8 cellular contexts compared by ENCODE assay signal in genomic region chr11:59144096-59144495, GRCh38. TPM values are rescaled to one million over a fixed set of nuclear protein-coding genes. Genes with fewer than 3 reads are reported as not detected.
DNase-seq lines count a peak whose midpoint lies in the region; ATAC-seq and TF ChIP-seq lines count a peak whose summit lies in the region.

No MANE protein-coding gene starts in this region.

- H3K27ac Mint-ChIP-seq in memory B cell, result peak overlapping the region; percentile 97

- no peak for ATAC-seq in right cardiac atrium
- ATAC-seq in left cardiac atrium, result no peak
- no peak for ATAC-seq in memory B cell (ENCODE audit: low read depth)
- ATAC-seq in aorta (ENCODE audit: low FRiP score), result no peak
- no peak for ATAC-seq in HG02798 (IDR thresholded peaks at IDR 0.05; ENCODE audit: poor library complexity, unreplicated experiment)

- in situ Hi-C loops in astrocyte of the cerebellum (cut with HindIII; ENCODE audit: low sequenced_read_pairs), result no loop called here

- H3K27me3 ChIP-seq in right cardiac atrium (ENCODE audit: control insufficient read depth, insufficient read depth) (no peaks in the 10 kb centered on the region), aorta (ENCODE audit: control insufficient read depth in 1 of 2, insufficient read depth in 2 of 2, low read length in 1 of 2) (no peaks in the 10 kb centered on the region)

- H3K9me3 ChIP-seq in right cardiac atrium (ENCODE audit: control insufficient read depth, low read length), result no peaks in the 10 kb centered on the region
- H3K9me3 ChIP-seq in aorta (ENCODE audit: control insufficient read depth, low read length), result no peaks in the 10 kb centered on the region

- H3K36me3 ChIP-seq in aorta (ENCODE audit: control insufficient read depth in 1 of 2, insufficient read depth in 2 of 2, low read length in 1 of 2), result no peaks in the 10 kb centered on the region

- H3K27me3 Mint-ChIP-seq in memory B cell, result no peaks in the 10 kb centered on the region

- H3K4me3 ChIP-seq in right cardiac atrium (ENCODE audit: low read length) (peak overlapping the region; percentile 16), astrocyte of the cerebellum (ENCODE audit: low read depth, low read length) (peak overlapping the region; percentile 47), aorta (ENCODE audit: low read length in 2 of 2) (peak overlapping the region; percentile 53 to 91)

- H3K27ac ChIP-seq in right cardiac atrium (ENCODE audit: low read length) (peak overlapping the region; percentile 59), aorta (ENCODE audit: low read depth in 1 of 2, low read length in 2 of 2) (peak overlapping the region; percentile 73 to 75)

- no peak for DNase-seq in right cardiac atrium
- no peak for DNase-seq in left cardiac atrium
- DNase-seq in astrocyte of the cerebellum (ENCODE audit: low read depth), result no peak
- DNase-seq in memory B cell (ENCODE audit: low spot score in 2 of 2), result no peak
- no peak for DNase-seq in aorta
- no peak for DNase-seq in NCI-H146 (lab: John Stamatoyannopoulos, UW)
- DNase-seq in activated CD4-positive, alpha-beta T cell treated with anti-CD3 and anti-CD28 coated beads for 1 hour, result no peak

- H3K4me3 Mint-ChIP-seq in memory B cell, result peak overlapping the region; percentile 99

- no peaks in the 10 kb centered on the region for H3K9me3 Mint-ChIP-seq in memory B cell

- WGBS in right cardiac atrium, result 80% methylated on average over 1 of the region's 1 CpG
- WGBS in aorta, 2 donors, result 70 to 71% methylated on average over 1 of the region's 1 CpG

- TF ChIP-seq CTCF in astrocyte of the cerebellum (IDR thresholded peaks at IDR 0.05; ENCODE audit: low read depth, low read length, missing control alignments), result no peak

- H3K4me1 Mint-ChIP-seq in memory B cell, result peaks cover 63% of the 10 kb centered on the region

- H3K4me1 ChIP-seq in right cardiac atrium (ENCODE audit: control insufficient read depth, insufficient read depth, low read length) (no peaks in the 10 kb centered on the region), aorta (ENCODE audit: control insufficient read depth in 1 of 2, insufficient read depth in 2 of 2, low read length in 2 of 2) (no peaks in the 10 kb centered on the region)

- intact Hi-C loops in right cardiac atrium (cut with DNase I), result no loop called here
- intact Hi-C loops in left cardiac atrium (cut with DNase I), result loop anchor here in 1 of 2 donors (10.0 kb wide), 1 partner anchor 559 kb away; no protein-coding TSS in a partner anchor
- intact Hi-C loops in aorta (cut with DNase I), result loop anchor here in 1 of 2 donors (10.0 kb wide), 1 partner anchor 569 kb away; the partner anchor contains the start of genes LPXN and ZFP91

- H3K36me3 Mint-ChIP-seq in memory B cell, result no peaks in the 10 kb centered on the region

RNA-seq across cellular contexts. Expression of gene FAM111A, which starts 1.4 kb away (rescaled TPM):
- total RNA-seq in right cardiac atrium (10 to 100 TPM in 3 of 4 donors, 1 to 10 TPM in 1; 9.1 to 12.2 (median 10.5) TPM), left cardiac atrium (10 to 100 TPM in 1 of 2 donors, 1 to 10 TPM in 1; 7.8 to 14.6 TPM), aorta (10 to 100 TPM; 19.0 to 49.0 TPM)
- polyA plus RNA-seq in right cardiac atrium (7.0 TPM), aorta (10 to 100 TPM in 1 of 2 donors, 1 to 10 TPM in 1; 5.8 to 29.6 TPM)

RNA-seq across cellular contexts. Expression of gene DTX4, which starts 27.8 kb away (rescaled TPM):
- total RNA-seq in right cardiac atrium (1 to 10 TPM; 1.6 to 3.4 (median 1.7) TPM), left cardiac atrium (1 to 10 TPM; 3.6 to 5.0 TPM), aorta (1 to 10 TPM; 2.6 to 7.1 TPM)
- polyA plus RNA-seq in right cardiac atrium (0.70 TPM), aorta (10 to 100 TPM in 1 of 2 donors, 1 to 10 TPM in 1; 4.0 to 10.0 TPM)

RNA-seq across cellular contexts. Expression of gene FAM111B, which starts 37.1 kb away (rescaled TPM):
- total RNA-seq in right cardiac atrium (1 to 10 TPM in 1 of 4 donors, under 1 TPM in 2, not detected in 1; 0.17 to 2.5 (median 0.91) TPM), left cardiac atrium (1 to 10 TPM in 1 of 2 donors, under 1 TPM in 1; 0.92 to 2.9 TPM), aorta (under 1 TPM; 0.65 to 0.87 TPM)
- polyA plus RNA-seq in right cardiac atrium (0.05 TPM), aorta (under 1 TPM; 0.20 to 0.25 TPM)

RNA-seq across cellular contexts. Expression of gene GLYATL1B, which starts 58.0 kb away (rescaled TPM):
- total RNA-seq in right cardiac atrium (not detected), left cardiac atrium (not detected), aorta (not detected)
- polyA plus RNA-seq in right cardiac atrium (not detected), aorta (not detected)

Comparison
In these comparisons a context has a peak if more than half of its experiments do, and no peak if none do; other contexts are left out.
1. H3K4me3 ChIP-seq: peak in every context shown above with its lines; median percentile 72 in aorta; 47 in astrocyte of the cerebellum; 16 in right cardiac atrium.